8 cellular contexts compared by ENCODE assay signal in the genomic region with DNA sequence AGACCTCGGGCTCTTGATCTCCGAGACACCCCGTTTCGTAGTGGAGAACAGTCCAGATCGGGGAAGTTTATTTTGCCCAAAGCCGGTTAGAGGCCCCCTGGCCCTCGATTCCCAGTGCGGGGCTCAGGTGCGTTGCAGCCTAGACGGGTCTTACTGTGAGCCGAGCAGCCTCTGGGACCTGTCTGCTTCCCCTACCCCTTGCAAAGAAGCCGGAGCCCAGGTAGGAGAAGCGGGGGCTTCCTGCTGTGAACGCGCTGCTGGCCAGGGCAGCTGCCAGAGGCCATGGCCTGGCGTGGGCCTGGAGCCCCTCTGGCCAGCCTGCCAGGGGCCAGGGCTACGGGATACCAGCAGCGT. TPM values are rescaled to one million over a fixed set of nuclear protein-coding genes. Genes with fewer than 3 reads are reported as not detected.
DNase-seq lines count a peak whose midpoint lies in the region; ATAC-seq lines count a peak whose summit lies in the region.

No MANE protein-coding gene starts in this region.

- peaks cover 42% of the 10 kb centered on the region for H3K4me1 Mint-ChIP-seq in activated T-cell treated with anti-CD3 and anti-CD28 coated beads, Interleukin-2, amount 50 U/mL, for 72 hours (ENCODE audit: low read depth)
- H3K4me1 Mint-ChIP-seq in stimulated activated naive CD8-positive, alpha-beta T cell treated with anti-CD3 and anti-CD28 coated beads, Interleukin-15, Interleukin-2, amounts not matched to agents 100 ng/mL and 50 ng/mL, for 24 hours (ENCODE audit: low read depth), result peaks cover 36% of the 10 kb centered on the region

- peaks cover 9% of the 10 kb centered on the region for H3K4me1 ChIP-seq in iPS-18a (ENCODE audit: control insufficient read depth, low read depth, low read length)

- H3K27ac Mint-ChIP-seq in activated T-cell treated with anti-CD3 and anti-CD28 coated beads, Interleukin-2, amount 50 U/mL, for 72 hours, result peak overlapping the region; percentile 75
- peak overlapping the region; percentile 65 for H3K27ac Mint-ChIP-seq in stimulated activated naive CD8-positive, alpha-beta T cell treated with anti-CD3 and anti-CD28 coated beads, Interleukin-15, Interleukin-2, amounts not matched to agents 100 ng/mL and 50 ng/mL, for 24 hours

- no peak overlapping the region for H3K27ac ChIP-seq in iPS-18a (ENCODE audit: low read length)

- no peaks in the 10 kb centered on the region for H3K36me3 ChIP-seq in iPS-18a (ENCODE audit: control insufficient read depth, low read depth, low read length)

- H3K27me3 ChIP-seq in iPS-18a (ENCODE audit: control insufficient read depth, insufficient read depth, low read length), result peaks cover 24% of the 10 kb centered on the region

- DNase-seq in DMS53 (lab: John Stamatoyannopoulos, UW) (peak; percentile 65), DMS53 treated with DMSO at 0.1 percent for 48 hours (lab: John Stamatoyannopoulos, UW; ENCODE audit: unreplicated experiment) (no peak), retina (no peak)
- no peak for DNase-seq in activated T-cell treated with anti-CD3 and anti-CD28 coated beads, Interleukin-2, amount 50 U/mL, for 72 hours

- no peak overlapping the region for H3K9ac ChIP-seq in iPS-18a (ENCODE audit: low read length)

- H3K4me3 Mint-ChIP-seq in activated T-cell treated with anti-CD3 and anti-CD28 coated beads, Interleukin-2, amount 50 U/mL, for 72 hours, result peak overlapping the region; percentile 86 to 96
- peak overlapping the region; percentile 86 for H3K4me3 Mint-ChIP-seq in stimulated activated naive CD8-positive, alpha-beta T cell treated with anti-CD3 and anti-CD28 coated beads, Interleukin-15, Interleukin-2, amounts not matched to agents 100 ng/mL and 50 ng/mL, for 24 hours

- no peaks in the 10 kb centered on the region for H3K27me3 Mint-ChIP-seq in activated T-cell treated with anti-CD3 and anti-CD28 coated beads, Interleukin-2, amount 50 U/mL, for 72 hours (ENCODE audit: low read depth)
- no peaks in the 10 kb centered on the region for H3K27me3 Mint-ChIP-seq in stimulated activated naive CD8-positive, alpha-beta T cell treated with anti-CD3 and anti-CD28 coated beads, Interleukin-15, Interleukin-2, amounts not matched to agents 100 ng/mL and 50 ng/mL, for 24 hours

- H3K9me3 Mint-ChIP-seq in activated T-cell treated with anti-CD3 and anti-CD28 coated beads, Interleukin-2, amount 50 U/mL, for 72 hours, result no peaks in the 10 kb centered on the region
- H3K9me3 Mint-ChIP-seq in stimulated activated naive CD8-positive, alpha-beta T cell treated with anti-CD3 and anti-CD28 coated beads, Interleukin-15, Interleukin-2, amounts not matched to agents 100 ng/mL and 50 ng/mL, for 24 hours, result no peaks in the 10 kb centered on the region

- H3K36me3 Mint-ChIP-seq in activated T-cell treated with anti-CD3 and anti-CD28 coated beads, Interleukin-2, amount 50 U/mL, for 72 hours (ENCODE audit: insufficient read depth in 2 of 2), result peaks cover 0 to 1% of the 10 kb centered on the region in 2 donors
- H3K36me3 Mint-ChIP-seq in stimulated activated naive CD8-positive, alpha-beta T cell treated with anti-CD3 and anti-CD28 coated beads, Interleukin-15, Interleukin-2, amounts not matched to agents 100 ng/mL and 50 ng/mL, for 24 hours (ENCODE audit: low read depth), result no peaks in the 10 kb centered on the region

- H3K9me3 ChIP-seq in iPS-18a (ENCODE audit: control insufficient read depth, low read depth, low read length), result no peaks in the 10 kb centered on the region

- peak overlapping the region; percentile 56 for H3K4me3 ChIP-seq in iPS-18a (ENCODE audit: low read length)

- ATAC-seq in activated T-cell treated with anti-CD3 and anti-CD28 coated beads, Interleukin-2, amount 50 U/mL, for 72 hours (replicated peaks in 1 of 2), result peak; percentile 35 to 38
- ATAC-seq in GM21447 (IDR thresholded peaks at IDR 0.05; ENCODE audit: unreplicated experiment) (no peak), HG02885 (IDR thresholded peaks at IDR 0.05; ENCODE audit: poor library complexity, unreplicated experiment) (no peak)

RNA-seq across cellular contexts. Expression of a gene that starts 0.6 kb away (rescaled TPM):
- total RNA-seq in activated T-cell treated with anti-CD3 and anti-CD28 coated beads, Interleukin-2, amount 50 U/mL, for 72 hours, result 10 to 100 TPM; 61.5 to 93.8 TPM

RNA-seq across cellular contexts. Expression of a gene that starts 8.8 kb away (rescaled TPM):
- 1 to 10 TPM; 6.7 to 9.7 TPM for total RNA-seq in activated T-cell treated with anti-CD3 and anti-CD28 coated beads, Interleukin-2, amount 50 U/mL, for 72 hours

RNA-seq across cellular contexts. Expression of a gene that starts 35.0 kb away (rescaled TPM):
- total RNA-seq in activated T-cell treated with anti-CD3 and anti-CD28 coated beads, Interleukin-2, amount 50 U/mL, for 72 hours, result 10 to 100 TPM; 37.7 to 45.0 TPM

RNA-seq across cellular contexts. Expression of a gene that starts 41.4 kb away (rescaled TPM):
- total RNA-seq in activated T-cell treated with anti-CD3 and anti-CD28 coated beads, Interleukin-2, amount 50 U/mL, for 72 hours, result 1 to 10 TPM; 3.2 to 5.0 TPM

Comparison
In these comparisons a context has a peak if more than half of its experiments do, and no peak if none do; other contexts are left out.
1. ATAC-seq: peak in activated T-cell treated with anti-CD3 and anti-CD28 coated beads, Interleukin-2, amount 50 U/mL, for 72 hours (2 of 2); none in GM21447 (single experiment) and HG02885 (single experiment).